In the genomic region with DNA sequence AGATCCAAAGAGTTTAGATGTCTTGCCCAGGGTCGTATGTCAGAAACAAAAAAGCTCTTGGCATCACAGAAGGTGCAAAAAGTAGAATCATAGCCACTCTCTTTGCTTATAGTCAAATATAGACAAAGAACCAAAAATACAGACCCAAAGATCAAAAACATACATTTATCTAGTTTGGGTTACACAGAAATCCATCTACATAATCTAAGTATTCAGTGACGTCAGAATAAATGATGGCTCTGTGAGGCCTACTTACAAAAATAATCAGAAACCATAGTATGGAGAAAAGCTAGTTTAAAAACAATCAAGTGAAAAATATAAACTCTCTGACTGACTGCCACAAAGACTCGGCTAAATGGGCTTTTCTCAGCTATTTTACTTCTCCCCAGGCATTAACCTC, we compare ENCODE assay signal across 29 cellular contexts.
"Had no signal": no experiment of that assay in that cellular context is flagged by ENCODE, and none has a peak within 500 bp of the region (broad histone marks: within the 10 kb centered on the region; RNA-seq: fewer than 3 reads in every experiment).

No MANE protein-coding gene starts in this region.

- H3K27me3 Mint-ChIP-seq: activated CD4-positive, alpha-beta memory T cell treated with anti-CD3 and anti-CD28 coated beads for 36 hours; activated CD4-positive, alpha-beta T cell treated with anti-CD3 and anti-CD28 coated beads, Interleukin-2, amount 10 ng/mL, durations not matched to agents 24 days and 14 days; activated naive CD8-positive, alpha-beta T cell treated with anti-CD3 and anti-CD28 coated beads for 36 hours had no signal

- DNase-seq: activated CD4-positive, alpha-beta memory T cell treated with anti-CD3 and anti-CD28 coated beads for 36 hours; activated CD4-positive, alpha-beta T cell treated with anti-CD3 and anti-CD28 coated beads, Interleukin-2, amount 10 ng/mL, durations not matched to agents 24 days and 14 days; activated CD4-positive, CD25-positive, alpha-beta regulatory T cell treated with anti-CD3 and anti-CD28 coated beads, Interleukin-2, amount 50 U/mL, for 72 hours; activated CD8-positive, alpha-beta memory T cell treated with anti-CD3 and anti-CD28 coated beads, Interleukin-2, amount 50 U/mL, for 4 hours; activated effector memory CD4-positive, alpha-beta T cell treated with anti-CD3 and anti-CD28 coated beads, Interleukin-2, amount 50 U/mL, for 16 hours; activated naive CD4-positive, alpha-beta T cell treated with anti-CD3 and anti-CD28 coated beads for 36 hours; activated naive CD8-positive, alpha-beta T cell treated with anti-CD3 and anti-CD28 coated beads for 36 hours; activated T-cell treated with anti-CD3 and anti-CD28 coated beads, Interleukin-2, amount 50 U/mL, for 1 hour; adrenal gland; aorta; body of pancreas; cortex of kidney; lower lobe of right lung; natural killer cell; stimulated activated CD4-positive, alpha-beta T cell treated with anti-CD3 and anti-CD28 coated beads, Interleukin-12 subunit alpha, Interleukin-12 subunit beta, amount 100 ng/mL, for 4 hours; stimulated activated CD4-positive, alpha-beta T cell treated with anti-CD3 and anti-CD28 coated beads, Interleukin-4, amount 100 ng/mL, for 1 hour; stimulated activated naive CD8-positive, alpha-beta T cell treated with anti-CD3 and anti-CD28 coated beads, Interleukin-15, Interleukin-2, amounts not matched to agents 100 U/mL and 50 U/mL, for 24 hours; T-helper 1 cell; testis had no signal

- H3K4me1 Mint-ChIP-seq: activated CD4-positive, alpha-beta T cell treated with anti-CD3 and anti-CD28 coated beads, Interleukin-2, amount 10 ng/mL, durations not matched to agents 24 days and 14 days; activated naive CD8-positive, alpha-beta T cell treated with anti-CD3 and anti-CD28 coated beads for 36 hours; natural killer cell had no signal

- FAIRE-seq: frontal cortex, TTC549, urothelium cell line had no signal

- H3K4me1 ChIP-seq: adrenal gland, body of pancreas, left lung, lower lobe of right lung, testis had no signal

- H3K27me3 ChIP-seq: adrenal gland, body of pancreas, cardiac muscle cell, left lung, testis had no signal

- ATAC-seq: body of pancreas; left lung; lower lobe of right lung; natural killer cell; sciatic nerve; stimulated activated naive CD8-positive, alpha-beta T cell treated with anti-CD3 and anti-CD28 coated beads, Interleukin-15, Interleukin-2, amounts not matched to agents 100 U/mL and 50 U/mL, for 24 hours had no signal

- H3K4me3 Mint-ChIP-seq: activated CD4-positive, alpha-beta memory T cell treated with anti-CD3 and anti-CD28 coated beads for 36 hours; activated CD4-positive, alpha-beta T cell treated with anti-CD3 and anti-CD28 coated beads, Interleukin-2, amount 10 ng/mL, durations not matched to agents 24 days and 14 days; activated naive CD4-positive, alpha-beta T cell treated with anti-CD3 and anti-CD28 coated beads for 36 hours; activated naive CD8-positive, alpha-beta T cell treated with anti-CD3 and anti-CD28 coated beads for 36 hours; activated T-helper 1 cell treated with anti-CD3 and anti-CD28 coated beads, Interleukin-12 subunit alpha, Interleukin-12 subunit beta, Interleukin-2, Interleukin-4 antibody, amounts not matched to agents 30 ng/mL and 10 ng/mL and 1 ng/mL, durations not matched to agents 14 hours and 24 hours and 36 hours; natural killer cell; T-helper 2 cell treated with Interferon-gamma antibody and Interleukin-4, amounts not matched to agents 5 μg/mL and 100 μg/mL, for 36 hours had no signal

- H3K27ac ChIP-seq: adrenal gland, body of pancreas, cardiac muscle cell, left lung, lower lobe of right lung, skin epidermis, testis, VCaP had no signal

- H3K4me3 ChIP-seq: adrenal gland, body of pancreas, cardiac muscle cell, left lung, lower lobe of right lung, skin epidermis, testis had no signal

- H3K27ac Mint-ChIP-seq: activated CD4-positive, alpha-beta memory T cell treated with anti-CD3 and anti-CD28 coated beads for 36 hours; activated CD4-positive, alpha-beta T cell treated with anti-CD3 and anti-CD28 coated beads, Interleukin-2, amount 10 ng/mL, durations not matched to agents 24 days and 14 days; activated naive CD4-positive, alpha-beta T cell treated with anti-CD3 and anti-CD28 coated beads for 36 hours; activated naive CD8-positive, alpha-beta T cell treated with anti-CD3 and anti-CD28 coated beads for 36 hours; activated T-helper 1 cell treated with anti-CD3 and anti-CD28 coated beads, Interleukin-12 subunit alpha, Interleukin-12 subunit beta, Interleukin-2, Interleukin-4 antibody, amounts not matched to agents 30 ng/mL and 10 ng/mL and 1 ng/mL, durations not matched to agents 14 hours and 24 hours and 36 hours; natural killer cell; T-helper 2 cell treated with Interferon-gamma antibody and Interleukin-4, amounts not matched to agents 5 μg/mL and 100 μg/mL, for 36 hours had no signal

- H3K9me3 ChIP-seq: adrenal gland, body of pancreas, lower lobe of right lung, testis had no signal

- H3K36me3 ChIP-seq: adrenal gland, cardiac muscle cell, left lung, lower lobe of right lung had no signal

- H3K36me3 Mint-ChIP-seq: activated CD4-positive, alpha-beta memory T cell treated with anti-CD3 and anti-CD28 coated beads for 36 hours; activated naive CD8-positive, alpha-beta T cell treated with anti-CD3 and anti-CD28 coated beads for 36 hours; natural killer cell had no signal

- H3K9me3 Mint-ChIP-seq: activated CD4-positive, alpha-beta T cell treated with anti-CD3 and anti-CD28 coated beads, Interleukin-2, amount 10 ng/mL, durations not matched to agents 24 days and 14 days had no signal
